ENCODE assay signal across 25 cellular contexts in the genomic region with DNA sequence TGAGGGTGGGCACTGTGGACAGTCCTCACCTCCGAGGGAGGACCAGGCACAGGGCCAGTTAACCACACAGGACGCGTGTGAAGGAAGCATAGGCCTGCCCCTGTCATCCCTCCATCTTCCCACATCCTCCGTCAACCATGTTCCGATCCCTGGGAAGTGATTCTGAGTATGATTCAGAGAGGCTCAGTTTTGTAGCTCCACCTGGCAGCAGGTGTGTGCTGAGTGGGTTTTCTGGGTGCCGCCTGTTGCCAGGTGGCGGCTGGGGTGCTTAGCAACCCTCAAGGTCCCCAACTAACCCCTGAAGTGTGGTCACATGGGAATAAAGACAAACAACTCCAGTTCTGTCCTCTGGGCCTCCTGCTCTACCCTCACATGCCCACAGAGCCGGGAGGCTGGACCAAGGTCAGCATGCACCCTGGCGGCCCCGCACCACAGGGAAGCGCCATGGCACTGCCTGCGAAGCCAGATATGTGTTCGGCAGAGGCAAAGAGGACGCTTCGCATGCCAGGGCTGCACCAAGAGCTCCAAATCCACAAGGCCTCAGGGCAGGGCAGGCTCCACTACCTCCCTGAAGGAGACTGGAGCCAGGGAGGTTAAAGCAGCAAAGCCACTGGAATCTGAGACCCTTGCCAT.
"Had no signal": no experiment of that assay in that cellular context is flagged by ENCODE, and none has a peak within 500 bp of the region (broad histone marks: within the 10 kb centered on the region; RNA-seq: fewer than 3 reads in every experiment).

No MANE protein-coding gene starts in this region.

- H3K27ac ChIP-seq: colonic mucosa, prostate gland, suprapubic skin, transverse colon had no signal

- H3K9me3 ChIP-seq: colonic mucosa, esophagus muscularis mucosa, prostate gland, stomach, suprapubic skin, transverse colon had no signal

- H3K4me1 ChIP-seq: colonic mucosa had no signal

- ATAC-seq: activated CD4-positive, alpha-beta T cell treated with anti-CD3 and anti-CD28 coated beads for 36 hours; activated naive CD4-positive, alpha-beta T cell treated with anti-CD3 and anti-CD28 coated beads, Interleukin-2, amount 50 U/mL, for 72 hours; activated T-helper 17 cell treated with anti-CD3 and anti-CD28 coated beads, Interleukin-2, amount 50 U/mL, for 72 hours; left colon; naive thymus-derived CD4-positive, alpha-beta T cell; right cardiac atrium; stimulated activated memory B cell treated with anti-CD40 and anti-IgM and Interleukin-4, amounts not matched to agents 10 μg/mL and 1 μg/mL and 100 μg/mL, for 72 hours had no signal

- FAIRE-seq: frontal cortex, islet of Langerhans, urothelium cell line had no signal

- H3K4me3 ChIP-seq: colonic mucosa, esophagus muscularis mucosa, lung, prostate gland, stomach, suprapubic skin, transverse colon had no signal

- DNase-seq: activated B cell treated with CpG ODN at 0.5 μM for 24 hours; activated CD4-positive, alpha-beta T cell treated with anti-CD3 and anti-CD28 coated beads for 36 hours; activated CD4-positive, alpha-beta T cell treated with anti-CD3 and anti-CD28 coated beads, Interleukin-2, amount 50 U/mL, for 4 hours; activated CD8-positive, alpha-beta memory T cell treated with anti-CD3 and anti-CD28 coated beads for 24 hours; activated CD8-positive, alpha-beta memory T cell treated with anti-CD3 and anti-CD28 coated beads, Interleukin-2, amount 50 U/mL, for 4 hours; activated T-cell treated with anti-CD3 and anti-CD28 coated beads, Interleukin-2, amount 50 U/mL, for 24 hours; central memory CD4-positive, alpha-beta T cell; colonic mucosa; left colon; naive thymus-derived CD4-positive, alpha-beta T cell; right cardiac atrium; stimulated activated CD4-positive, alpha-beta T cell treated with anti-CD3 and anti-CD28 coated beads, Interleukin-2, amount 100 ng/mL, for 24 hours; stomach; T1000; transverse colon had no signal

- H3K36me3 ChIP-seq: colonic mucosa, esophagus muscularis mucosa, prostate gland, stomach, suprapubic skin, transverse colon had no signal

- H3K27me3 ChIP-seq: colonic mucosa, esophagus muscularis mucosa, stomach, suprapubic skin, transverse colon had no signal
